ENCODE assay signal across 10 cellular contexts in genomic region chrX:150366951-150367545, GRCh38. TPM values are rescaled to one million over a fixed set of nuclear protein-coding genes. Genes with fewer than 3 reads are reported as not detected.
DNase-seq lines count a peak whose midpoint lies in the region; ATAC-seq and TF ChIP-seq lines count a peak whose summit lies in the region.
"Had no signal": no experiment of that assay in that cellular context is flagged by ENCODE, and none has a peak within 500 bp of the region (broad histone marks: within the 10 kb centered on the region; RNA-seq: fewer than 3 reads in every experiment).

No MANE protein-coding gene starts in this region.

- H3K4me3 ChIP-seq in right cardiac atrium (ENCODE audit: low read length) (peak overlapping the region; percentile 76), muscle layer of colon (ENCODE audit: low read depth in 1 of 2, low read length in 2 of 2) (peak overlapping the region in 1 of 2 donors; percentile 63), vagina (peak overlapping the region; percentile 52 to 53)

- no peak for TF ChIP-seq POLR2A in vagina (IDR thresholded peaks at IDR 0.05)

- H3K4me1 ChIP-seq in right cardiac atrium (ENCODE audit: control insufficient read depth, insufficient read depth, low read length) (no peaks in the 10 kb centered on the region), muscle layer of colon (ENCODE audit: insufficient read depth, low read length) (peaks cover 19% of the 10 kb centered on the region), vagina (peaks cover under 1% of the 10 kb centered on the region)

- no peak for ATAC-seq in right cardiac atrium
- ATAC-seq in left ventricle myocardium superior = no peak
- ATAC-seq in HG03342 (IDR thresholded peaks at IDR 0.05; ENCODE audit: unreplicated experiment) = no peak
- ATAC-seq: activated CD4-positive, CD25-positive, alpha-beta regulatory T cell treated with anti-CD3 and anti-CD28 coated beads, Interleukin-2, amount 50 U/mL, for 24 hours had no signal

- DNase-seq in right cardiac atrium (no peak), left ventricle myocardium superior (no peak), vagina (ENCODE audit: extremely low spot score in 2 of 2) (no peak), Kasumi-1 (lab: John Stamatoyannopoulos, UW) (no peak), posterior vena cava (ENCODE audit: low spot score) (no peak)
- DNase-seq: small intestine had no signal

- 19% methylated on average over 5 of the region's 5 CpGs for WGBS in right cardiac atrium

- H3K9ac ChIP-seq in muscle layer of colon (ENCODE audit: low read length) = no peak overlapping the region

- H3K9me3 ChIP-seq in right cardiac atrium (ENCODE audit: control insufficient read depth, low read length) = no peaks in the 10 kb centered on the region
- no peaks in the 10 kb centered on the region for H3K9me3 ChIP-seq in muscle layer of colon (ENCODE audit: low read length)
- no peaks in the 10 kb centered on the region for H3K9me3 ChIP-seq in vagina

- H3K27ac ChIP-seq in right cardiac atrium (ENCODE audit: low read length) = no peak overlapping the region
- H3K27ac ChIP-seq in cingulate gyrus (ENCODE audit: low read depth, low read length) = peak overlapping the region; percentile 91
- peak overlapping the region; percentile 16 for H3K27ac ChIP-seq in muscle layer of colon (ENCODE audit: low read depth, low read length)
- peak overlapping the region; percentile 92 for H3K27ac ChIP-seq in vagina

- no peaks in the 10 kb centered on the region for H3K27me3 ChIP-seq in right cardiac atrium (ENCODE audit: control insufficient read depth, insufficient read depth)
- peaks cover 0 to 12% of the 10 kb centered on the region in 2 donors for H3K27me3 ChIP-seq in muscle layer of colon (ENCODE audit: control insufficient read depth in 1 of 2, insufficient read depth in 2 of 2, low read length in 2 of 2)
- no peaks in the 10 kb centered on the region for H3K27me3 ChIP-seq in vagina

- intact Hi-C loops in right cardiac atrium (cut with DNase I) = loop anchor here in 2 of 4 donors (5.0 to 10.0 kb wide), 5 partner anchors 115 to 402 kb away; no protein-coding TSS in a partner anchor
- intact Hi-C loops in left ventricle myocardium superior (cut with micrococcal nuclease) = no loop called here
- intact Hi-C loops in vagina (cut with DNase I) = loop anchor here (10.0 kb wide), 1 partner anchor 412 kb away; no protein-coding TSS in a partner anchor
- intact Hi-C loops in posterior vena cava (cut with DNase I) = loop anchor here in 1 of 2 donors (10.0 kb wide), 1 partner anchor 412 kb away; no protein-coding TSS in a partner anchor

- H3K36me3 ChIP-seq in muscle layer of colon (ENCODE audit: insufficient read depth, low read length) (no peaks in the 10 kb centered on the region), vagina (no peaks in the 10 kb centered on the region)

- TF ChIP-seq CTCF in vagina (IDR thresholded peaks at IDR 0.05) = no peak

RNA-seq across cellular contexts. Expression of gene MAMLD1, which starts 3.9 kb away (rescaled TPM):
- total RNA-seq in right cardiac atrium = 1 to 10 TPM; 2.3 to 3.1 (median 2.6) TPM
- polyA plus RNA-seq in right cardiac atrium = 1.3 TPM
- total RNA-seq in left ventricle myocardium superior = 2.3 TPM
- 3.2 TPM for total RNA-seq in vagina
- total RNA-seq in posterior vena cava = 10 to 100 TPM; 10.9 to 12.8 TPM
